26 cellular contexts compared by ENCODE assay signal in genomic region chrX:88378406-88378805, GRCh38.
"Had no signal": no experiment of that assay in that cellular context is flagged by ENCODE, and none has a peak within 500 bp of the region (broad histone marks: within the 10 kb centered on the region; RNA-seq: fewer than 3 reads in every experiment).

No MANE protein-coding gene starts in this region.

- H3K4me1 ChIP-seq: left ventricle myocardium inferior, neural progenitor cell, sigmoid colon, spleen, suprapubic skin, tibial artery, upper lobe of right lung had no signal

- FAIRE-seq: keratinocyte, small intestine, urothelium cell line had no signal

- H3K9me3 ChIP-seq: left ventricle myocardium inferior, neutrophil, sigmoid colon, suprapubic skin, thoracic aorta, tibial artery, upper lobe of right lung had no signal

- H2AFZ ChIP-seq: neural progenitor cell had no signal

- DNase-seq: hippocampal formation; left colon; left ventricle myocardium inferior; mesendoderm; naive B cell; natural killer cell; nephron progenitor cell; occipital lobe; retina; right cardiac atrium; sigmoid colon; small intestine; spleen; stimulated activated CD4-positive, alpha-beta T cell treated with anti-CD3 and anti-CD28 coated beads, Interleukin-4, amount 100 ng/mL, for 24 hours; stimulated activated naive CD4-positive, alpha-beta T cell; tibial artery; trophoblast cell; upper lobe of right lung had no signal

- H3K9ac ChIP-seq: neural progenitor cell had no signal

- H3K36me3 ChIP-seq: left ventricle myocardium inferior, neural progenitor cell, neutrophil, sigmoid colon, spleen, suprapubic skin, thoracic aorta, tibial artery, upper lobe of right lung had no signal

- H3K4me3 ChIP-seq: left ventricle myocardium inferior, lung, neural progenitor cell, sigmoid colon, spleen, suprapubic skin, thoracic aorta, tibial artery, upper lobe of right lung had no signal

- H3K27ac ChIP-seq: left ventricle myocardium inferior, neural progenitor cell, neutrophil, sigmoid colon, spleen, suprapubic skin, thoracic aorta, tibial artery, upper lobe of right lung had no signal

- H3K27me3 ChIP-seq: neural progenitor cell, neutrophil, sigmoid colon, spleen, suprapubic skin, tibial artery, upper lobe of right lung had no signal

- H3K4me2 ChIP-seq: neural progenitor cell had no signal

- ATAC-seq: left colon; natural killer cell; right cardiac atrium; stimulated activated effector memory CD8-positive, alpha-beta T cell treated with anti-CD3 and anti-CD28 coated beads, Interleukin-12 subunit alpha, Interleukin-12 subunit beta, amount 100 ng/mL, for 72 hours; upper lobe of right lung had no signal
